In genomic region chr3:194003128-194004057, GRCh38 we compare ENCODE assay signal across 8 cellular contexts.
DNase-seq lines count a peak whose midpoint lies in the region; ATAC-seq, FAIRE-seq and TF ChIP-seq lines count a peak whose summit lies in the region.

No MANE protein-coding gene starts in this region.

- no peak overlapping the region for H3K27ac Mint-ChIP-seq in activated CD8-positive, alpha-beta T cell treated with anti-CD3 and anti-CD28 coated beads for 36 hours
- peak overlapping the region in 2 of 10 donors; percentile 34 to 67 for H3K27ac Mint-ChIP-seq in naive thymus-derived CD8-positive, alpha-beta T cell

- peaks cover 11% of the 10 kb centered on the region for H3K4me1 Mint-ChIP-seq in activated CD8-positive, alpha-beta T cell treated with anti-CD3 and anti-CD28 coated beads for 36 hours (ENCODE audit: low read depth)
- H3K4me1 Mint-ChIP-seq in naive thymus-derived CD8-positive, alpha-beta T cell, result peaks cover 7 to 25% (median 10%) of the 10 kb centered on the region in 4 donors

- H3K36me3 ChIP-seq in tibial artery, result no peaks in the 10 kb centered on the region

- DNase-seq in A172 (ENCODE audit: low spot score) (peak; percentile 93), GM12892 (ENCODE audit: insufficient read length) (peak; percentile 58), NCI-H2227 (lab: John Stamatoyannopoulos, UW; ENCODE audit: unreplicated experiment) (peak; percentile 56), fibroblast of the conjunctiva (ENCODE audit: low read depth) (peak; percentile 87), tibial artery (peak; percentile 96 to 98)
- peak; percentile 65 for DNase-seq in activated CD8-positive, alpha-beta T cell treated with anti-CD3 and anti-CD28 coated beads for 36 hours
- peak in 1 of 10 donors; percentile 28 for DNase-seq in naive thymus-derived CD8-positive, alpha-beta T cell

- peaks cover 0 to 22% of the 10 kb centered on the region in 2 donors for H3K27me3 ChIP-seq in tibial artery

- no peak for TF ChIP-seq POLR2A in GM12892 (IDR thresholded peaks at IDR 0.05; ENCODE audit: low read depth, low read length)

- CTCF ChIA-PET in activated CD8-positive, alpha-beta T cell treated with anti-CD3 and anti-CD28 coated beads for 36 hours (lab: Charles Lee), result no interaction called here

- no peaks in the 10 kb centered on the region for H3K36me3 Mint-ChIP-seq in activated CD8-positive, alpha-beta T cell treated with anti-CD3 and anti-CD28 coated beads for 36 hours (ENCODE audit: low read depth)
- no peaks in the 10 kb centered on the region for H3K36me3 Mint-ChIP-seq in naive thymus-derived CD8-positive, alpha-beta T cell

- FAIRE-seq in GM12892 (lab: Jason Lieb, UNC), result peak; percentile 67

- H3K4me3 ChIP-seq in tibial artery, result peak overlapping the region; percentile 36 to 48

- intact Hi-C loops in activated CD8-positive, alpha-beta T cell treated with anti-CD3 and anti-CD28 coated beads for 36 hours (cut with micrococcal nuclease), result no loop called here
- intact Hi-C loops in tibial artery (cut with DNase I; ENCODE audit: low total_unique reads), result loop anchor here (2.0 to 5.0 kb wide), 4 partner anchors 59 to 314 kb away; no protein-coding TSS in a partner anchor

- TF ChIP-seq CTCF in activated CD8-positive, alpha-beta T cell treated with anti-CD3 and anti-CD28 coated beads for 36 hours (IDR thresholded peaks at IDR 0.05), result no peak
- TF ChIP-seq CTCF in tibial artery (IDR thresholded peaks at IDR 0.05), result no peak

- ATAC-seq in HG02852 (IDR thresholded peaks at IDR 0.05; ENCODE audit: unreplicated experiment), result peak; percentile 61
- ATAC-seq in activated CD8-positive, alpha-beta T cell treated with anti-CD3 and anti-CD28 coated beads for 36 hours, result peak; percentile 89
- peak; percentile 62 to 76 for ATAC-seq in naive thymus-derived CD8-positive, alpha-beta T cell

- POLR2A ChIA-PET in activated CD8-positive, alpha-beta T cell treated with anti-CD3 and anti-CD28 coated beads for 36 hours (lab: Charles Lee), result no interaction called here
- POLR2A ChIA-PET in naive thymus-derived CD8-positive, alpha-beta T cell (lab: Charles Lee), result no interaction called here

- peak overlapping the region; percentile 60 to 85 for H3K27ac ChIP-seq in tibial artery

- H3K9me3 Mint-ChIP-seq in activated CD8-positive, alpha-beta T cell treated with anti-CD3 and anti-CD28 coated beads for 36 hours, result no peaks in the 10 kb centered on the region
- no peaks in the 10 kb centered on the region for H3K9me3 Mint-ChIP-seq in naive thymus-derived CD8-positive, alpha-beta T cell

- peaks cover 5 to 28% (median 19%) of the 10 kb centered on the region in 4 donors for H3K4me1 ChIP-seq in tibial artery

- H3K9me3 ChIP-seq in tibial artery, result no peaks in the 10 kb centered on the region

- peaks cover 29% of the 10 kb centered on the region for H3K27me3 Mint-ChIP-seq in activated CD8-positive, alpha-beta T cell treated with anti-CD3 and anti-CD28 coated beads for 36 hours
- H3K27me3 Mint-ChIP-seq in naive thymus-derived CD8-positive, alpha-beta T cell, result peaks cover 20 to 40% (median 34%) of the 10 kb centered on the region in 5 donors

- no peak overlapping the region for H3K4me3 Mint-ChIP-seq in activated CD8-positive, alpha-beta T cell treated with anti-CD3 and anti-CD28 coated beads for 36 hours
- H3K4me3 Mint-ChIP-seq in naive thymus-derived CD8-positive, alpha-beta T cell, result peak overlapping the region in 9 of 10 donors; percentile 3 to 76 (median 64)
